Comparison of ENCODE assay signal across 9 cellular contexts in the genomic region with DNA sequence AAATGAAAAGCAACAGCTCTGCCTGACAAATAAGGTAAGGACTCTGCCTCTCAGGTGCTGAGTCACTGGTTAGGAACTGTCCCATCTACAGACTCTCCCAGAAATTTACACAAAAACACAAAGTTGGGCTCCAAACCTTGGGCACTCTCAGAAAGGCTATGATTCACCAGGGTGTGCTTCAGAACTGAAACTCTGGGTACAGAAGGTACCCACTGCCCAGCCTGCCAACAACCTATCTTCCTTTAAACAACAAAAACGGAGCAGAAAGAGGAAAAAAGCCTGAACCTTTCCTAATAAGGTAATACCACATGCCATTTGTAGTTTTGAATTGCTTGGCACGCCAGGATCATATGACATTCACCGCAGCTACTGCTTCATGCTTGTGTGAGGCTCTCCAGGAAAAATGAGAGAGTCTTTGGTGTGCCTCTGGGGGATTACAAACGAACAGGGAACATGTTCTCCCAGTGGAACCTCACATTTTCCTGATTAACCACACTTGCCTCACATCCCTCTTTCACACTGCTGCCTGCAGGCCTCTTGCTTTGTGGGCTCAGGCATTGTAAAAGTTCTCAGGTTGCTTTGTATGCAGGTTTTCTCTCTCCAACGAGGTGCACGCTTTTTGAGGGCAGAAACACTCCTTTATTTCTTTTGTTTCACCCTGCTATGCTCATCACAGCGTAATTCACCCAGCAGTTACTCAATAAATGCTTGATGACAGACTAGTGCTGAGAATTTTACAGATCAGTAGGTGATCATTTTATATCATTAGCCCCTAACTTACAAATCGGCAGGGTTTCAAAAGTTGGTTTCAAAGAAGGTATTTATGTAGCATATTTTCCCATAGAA.
A peak's percentile ranks its signal among the peaks of the same experiment; 100 is the strongest.
DNase-seq lines count a peak whose midpoint lies in the region; ATAC-seq, FAIRE-seq and TF ChIP-seq lines count a peak whose summit lies in the region.
"Had no signal": no experiment of that assay in that cellular context is flagged by ENCODE, and none has a peak within 500 bp of the region (broad histone marks: within the 10 kb centered on the region; RNA-seq: fewer than 3 reads in every experiment).

No MANE protein-coding gene starts in this region.

- no peaks in the 10 kb centered on the region for H4K20me1 ChIP-seq in PC-3 (ENCODE audit: low read length)

- H3K27ac Mint-ChIP-seq in CD4-positive, alpha-beta T cell, result no peak overlapping the region

- CTCF ChIA-PET in PC-3 (lab: Charles Lee), result interaction anchor here (1.0 kb wide), 1 partner anchor 58 kb away, joined by 3 read pairs; no protein-coding TSS in a partner anchor
- CTCF ChIA-PET in CD4-positive, alpha-beta T cell (lab: Charles Lee), result no interaction called here

- peak; percentile 27 to 41 for ATAC-seq in activated T-cell treated with anti-CD3 and anti-CD28 coated beads, Interleukin-2, amount 50 U/mL, for 4 hours
- ATAC-seq in PC-3 (peak; percentile 91), pancreas (peak; percentile 63 to 74 (median 68)), GM21825 (IDR thresholded peaks at IDR 0.05; ENCODE audit: unreplicated experiment) (no peak)
- no peak for ATAC-seq in CD4-positive, alpha-beta T cell (ENCODE audit: poor library complexity)

- H3K4me3 Mint-ChIP-seq in activated T-cell treated with anti-CD3 and anti-CD28 coated beads, Interleukin-2, amount 50 U/mL, for 4 hours, result no peak overlapping the region
- no peak overlapping the region for H3K4me3 Mint-ChIP-seq in CD4-positive, alpha-beta T cell

- peak overlapping the region; percentile 74 for H3K9ac ChIP-seq in PC-3 (ENCODE audit: low read length)

- peaks cover 18% of the 10 kb centered on the region for H3K4me1 Mint-ChIP-seq in activated T-cell treated with anti-CD3 and anti-CD28 coated beads, Interleukin-2, amount 50 U/mL, for 4 hours (ENCODE audit: low read depth)
- no peaks in the 10 kb centered on the region for H3K4me1 Mint-ChIP-seq in CD4-positive, alpha-beta T cell (ENCODE audit: low read depth)

- BruUV-seq in PC-3 (replicated peaks; lab: Mats Ljungman, UMichigan), result TSS peak; percentile 93

- intact Hi-C loops in PC-3 (cut with micrococcal nuclease), result loop anchor here (1.0 to 5.0 kb wide), 3 partner anchors 19 to 64 kb away; no protein-coding TSS in a partner anchor
- intact Hi-C loops in pancreas (cut with DNase I), result loop anchor here in 1 of 3 donors (10.0 kb wide), 2 partner anchors 185 to 215 kb away; no protein-coding TSS in a partner anchor
- intact Hi-C loops in CD4-positive, alpha-beta T cell (cut with DNase I, micrococcal nuclease), result loop anchor here in 1 of 2 experiments (10.0 kb wide), 1 partner anchor 985 kb away; no protein-coding TSS in a partner anchor

- H3K79me2 ChIP-seq in PC-3 (ENCODE audit: low read length), result peaks cover 30% of the 10 kb centered on the region

- H3K4me2 ChIP-seq in PC-3 (ENCODE audit: low read length), result peak overlapping the region; percentile 82

- WGBS in pancreas, 2 donors, result 36 to 39% methylated on average over 8 of the region's 8 CpGs

- POLR2A ChIA-PET in PC-3 (lab: Charles Lee; ENCODE audit: unreplicated experiment), result interaction anchor here (0.6 to 1.1 kb wide), 4 partner anchors 16 to 180 kb away, joined by 4 to 21 read pairs (median 10); no protein-coding TSS in a partner anchor
- POLR2A ChIA-PET in CD4-positive, alpha-beta T cell (lab: Charles Lee), result no interaction called here

- no peak for FAIRE-seq in pancreas (lab: Jason Lieb, UNC)
- FAIRE-seq: G401.6 had no signal

- no peaks in the 10 kb centered on the region for H3K9me3 ChIP-seq in PC-3 (ENCODE audit: low read length)
- no peaks in the 10 kb centered on the region for H3K9me3 ChIP-seq in pancreas
- H3K9me3 ChIP-seq in CD4-positive, alpha-beta T cell (ENCODE audit: control insufficient read depth, low read length), result no peaks in the 10 kb centered on the region

- H3K4me1 ChIP-seq in PC-3 (ENCODE audit: insufficient read depth, low read length) (peaks cover 72% of the 10 kb centered on the region), pancreas (peaks cover 20 to 28% (median 27%) of the 10 kb centered on the region in 3 donors)

- DNase-seq in activated T-cell treated with anti-CD3 and anti-CD28 coated beads, Interleukin-2, amount 50 U/mL, for 4 hours, result no peak
- no peak for DNase-seq in activated T-cell treated with anti-CD3 and anti-CD28 coated beads, Interleukin-2, amount 50 U/mL, for 1 hour
- DNase-seq in PC-3 (peak; percentile 91), fibroblast of mammary gland (ENCODE audit: low read depth) (peak; percentile 90), pancreas (no peak), SHP77 treated with DMSO at 0.1 percent for 48 hours (lab: John Stamatoyannopoulos, UW) (no peak)
- DNase-seq in CD4-positive, alpha-beta T cell, result no peak

- H3K27me3 ChIP-seq in PC-3 (ENCODE audit: low read length), result no peaks in the 10 kb centered on the region
- H3K27me3 ChIP-seq in pancreas, result no peaks in the 10 kb centered on the region
- no peaks in the 10 kb centered on the region for H3K27me3 ChIP-seq in CD4-positive, alpha-beta T cell (ENCODE audit: control insufficient read depth, insufficient read depth, low read length)

- no peaks in the 10 kb centered on the region for H3K36me3 ChIP-seq in PC-3 (ENCODE audit: low read depth, low read length)
- H3K36me3 ChIP-seq in pancreas, result no peaks in the 10 kb centered on the region

- no peaks in the 10 kb centered on the region for H3F3A ChIP-seq in PC-3 (ENCODE audit: low read length, unreplicated experiment)

- no peaks in the 10 kb centered on the region for H3K36me3 Mint-ChIP-seq in activated T-cell treated with anti-CD3 and anti-CD28 coated beads, Interleukin-2, amount 50 U/mL, for 4 hours (ENCODE audit: insufficient read depth)
- H3K36me3 Mint-ChIP-seq in CD4-positive, alpha-beta T cell (ENCODE audit: low read depth), result no peaks in the 10 kb centered on the region

- H3K4me3 ChIP-seq in PC-3 (ENCODE audit: low read length) (peak overlapping the region; percentile 53), fibroblast of mammary gland (ENCODE audit: control insufficient read depth, low read depth, low read length) (no peak overlapping the region), pancreas (no peak overlapping the region)

- peak overlapping the region; percentile 96 for H3K27ac ChIP-seq in PC-3 (ENCODE audit: low read length)
- H3K27ac ChIP-seq in pancreas, result peak overlapping the region; percentile 9 to 81 (median 50)
- H3K27ac ChIP-seq in CD4-positive, alpha-beta T cell (ENCODE audit: low read depth, low read length), result no peak overlapping the region

- no peaks in the 10 kb centered on the region for H3K9me2 ChIP-seq in PC-3 (replicated peaks; ENCODE audit: low read length)

- peaks cover 16% of the 10 kb centered on the region for H3K27me3 Mint-ChIP-seq in activated T-cell treated with anti-CD3 and anti-CD28 coated beads, Interleukin-2, amount 50 U/mL, for 4 hours (ENCODE audit: low read depth)
- peaks cover 17% of the 10 kb centered on the region for H3K27me3 Mint-ChIP-seq in CD4-positive, alpha-beta T cell

- peak overlapping the region; percentile 44 for H2AFZ ChIP-seq in PC-3 (ENCODE audit: low read length)

- no peaks in the 10 kb centered on the region for H3K9me3 Mint-ChIP-seq in activated T-cell treated with anti-CD3 and anti-CD28 coated beads, Interleukin-2, amount 50 U/mL, for 4 hours
- no peaks in the 10 kb centered on the region for H3K9me3 Mint-ChIP-seq in CD4-positive, alpha-beta T cell

- TF ChIP-seq CTCF in PC-3 (conservative IDR thresholded peaks at IDR 0.05; ENCODE audit: low read depth, low read length) (no peak), fibroblast of mammary gland (conservative IDR thresholded peaks at IDR 0.05; ENCODE audit: control insufficient read depth, insufficient read depth, low read depth, low read length) (no peak), pancreas (IDR thresholded peaks at IDR 0.05) (no peak)
- no peak for TF ChIP-seq CTCF in CD4-positive, alpha-beta T cell (IDR thresholded peaks at IDR 0.05)

Comparison
In these comparisons a context has a peak if more than half of its experiments do, and no peak if none do; other contexts are left out.
1. ATAC-seq: peak in activated T-cell treated with anti-CD3 and anti-CD28 coated beads, Interleukin-2, amount 50 U/mL, for 4 hours (2 of 2), PC-3 (single experiment) and pancreas (4 of 4); none in CD4-positive, alpha-beta T cell (single experiment) and GM21825 (single experiment).
2. DNase-seq: peak in PC-3 (single experiment) and fibroblast of mammary gland (single experiment); none in activated T-cell treated with anti-CD3 and anti-CD28 coated beads, Interleukin-2, amount 50 U/mL, for 4 hours (single experiment), activated T-cell treated with anti-CD3 and anti-CD28 coated beads, Interleukin-2, amount 50 U/mL, for 1 hour (single experiment), pancreas (0 of 6), SHP77 treated with DMSO at 0.1 percent for 48 hours (single experiment) and CD4-positive, alpha-beta T cell (0 of 10).